ENCODE assay signal across 8 cellular contexts in genomic region chr20:3237958-3238615, GRCh38. TPM values are rescaled to one million over a fixed set of nuclear protein-coding genes. Genes with fewer than 3 reads are reported as not detected.
DNase-seq lines count a peak whose midpoint lies in the region; ATAC-seq, FAIRE-seq and TF ChIP-seq lines count a peak whose summit lies in the region.

No MANE protein-coding gene starts in this region.

- ATAC-seq in HG03354 (IDR thresholded peaks at IDR 0.05; ENCODE audit: poor library complexity, severe bottlenecking, unreplicated experiment) (peak; percentile 6), GM19023 (IDR thresholded peaks at IDR 0.05; ENCODE audit: unreplicated experiment) (no peak)

- DNase-seq in AG04449 (ENCODE audit: low read depth, low spot score): no peak
- no peak for DNase-seq in MCF 10A (ENCODE audit: unreplicated experiment)
- DNase-seq in D721Med (ENCODE audit: insufficient read length, low spot score): no peak
- DNase-seq in NCI-H2196 (lab: John Stamatoyannopoulos, UW; ENCODE audit: unreplicated experiment): no peak
- no peak for DNase-seq in RCC 7860 (ENCODE audit: low spot score)

- H3K4me1 ChIP-seq in mononuclear cell (ENCODE audit: insufficient read depth, low read length): peaks cover 28% of the 10 kb centered on the region

- H3K4me3 Mint-ChIP-seq in MCF 10A (ENCODE audit: unreplicated experiment): peak overlapping the region; percentile 86

- BruUV-seq in MCF 10A (replicated peaks; lab: Mats Ljungman, UMichigan): no TSS peak

- TF ChIP-seq CTCF in AG04449 (IDR thresholded peaks at IDR 0.05; ENCODE audit: insufficient read depth, low read length, missing control alignments) (no peak), MCF 10A (IDR thresholded peaks at IDR 0.05; ENCODE audit: unreplicated experiment) (no peak), D721Med (IDR thresholded peaks at IDR 0.05; ENCODE audit: insufficient read depth, missing control alignments) (no peak)

- intact Hi-C loops in MCF 10A (cut with micrococcal nuclease): loop anchor here (5.0 kb wide), 1 partner anchor 74 kb away; no protein-coding TSS in a partner anchor

- FAIRE-seq in D721Med (lab: Jason Lieb, UNC) (no peak), RCC 7860 (lab: Jason Lieb, UNC) (no peak)

- CTCF ChIA-PET in AG04449 (lab: Yijun Ruan, JAX): interaction anchor here (0.6 to 2.0 kb wide), 4 partner anchors 9 to 76 kb away, joined by 3 to 9 read pairs (median 4); no protein-coding TSS in a partner anchor
- CTCF ChIA-PET in MCF 10A (lab: Yijun Ruan, JAX): interaction anchor here (1.1 kb wide), 1 partner anchor 185 kb away, joined by 3 read pairs; no protein-coding TSS in a partner anchor

- H3K27me3 ChIP-seq in mononuclear cell (ENCODE audit: insufficient read depth, low read length): peaks cover 42% of the 10 kb centered on the region

- no peaks in the 10 kb centered on the region for H3K9me3 ChIP-seq in mononuclear cell (ENCODE audit: low read depth, low read length)

- H3K27ac Mint-ChIP-seq in MCF 10A (ENCODE audit: low read depth, unreplicated experiment): no peak overlapping the region

- POLR2A ChIA-PET in AG04449 (lab: Yijun Ruan, JAX) (no interaction called here), MCF 10A (lab: Yijun Ruan, JAX) (interaction anchor here (0.5 to 2.8 kb wide), 11 partner anchors 12 to 1914 kb away, joined by 3 to 35 read pairs (median 7); partner anchors contain the start of genes CENPB, FASTKD5, ITPA and UBOX5)

- no peaks in the 10 kb centered on the region for H3K27me3 Mint-ChIP-seq in MCF 10A (ENCODE audit: insufficient read depth, unreplicated experiment)

- H3K4me3 ChIP-seq in AG04449 (ENCODE audit: low read depth, low read length): peak overlapping the region; percentile 55
- H3K4me3 ChIP-seq in mononuclear cell (ENCODE audit: low read length): peak overlapping the region; percentile 45

- H3K9me3 Mint-ChIP-seq in MCF 10A (ENCODE audit: unreplicated experiment): no peaks in the 10 kb centered on the region

- no peaks in the 10 kb centered on the region for H3K36me3 Mint-ChIP-seq in MCF 10A (ENCODE audit: insufficient read depth, unreplicated experiment)

- H3K4me1 Mint-ChIP-seq in MCF 10A (ENCODE audit: insufficient read depth, unreplicated experiment): peaks cover 35% of the 10 kb centered on the region

RNA-seq across cellular contexts. Expression of gene SLC4A11, which starts 0.9 kb away (rescaled TPM):
- total RNA-seq in MCF 10A (2022) (4.1 and 5.7 TPM in 2 replicates), mononuclear cell (0.21 TPM)

RNA-seq across cellular contexts. Expression of gene ITPA, which starts 28.8 kb away (rescaled TPM):
- total RNA-seq in MCF 10A (2022) (69.4 and 97.1 TPM in 2 replicates), mononuclear cell (10.8 TPM)

RNA-seq across cellular contexts. Expression of gene DDRGK1, which starts 33.6 kb away (rescaled TPM):
- 116 and 136 TPM in 2 replicates for total RNA-seq in MCF 10A (2022)
- total RNA-seq in mononuclear cell: 22.1 TPM
